In genomic region chr7:32524631-32525030, GRCh38 we compare ENCODE assay signal across 30 cellular contexts.
"Had no signal": no experiment of that assay in that cellular context is flagged by ENCODE, and none has a peak within 500 bp of the region (broad histone marks: within the 10 kb centered on the region; RNA-seq: fewer than 3 reads in every experiment).

No MANE protein-coding gene starts in this region.

- FAIRE-seq: colon, TTC549 had no signal

- H3K27me3 Mint-ChIP-seq: activated B cell treated with CpG ODN at 0.5 μM for 24 hours; activated CD8-positive, alpha-beta T cell treated with anti-CD3 and anti-CD28 coated beads for 36 hours; activated naive CD4-positive, alpha-beta T cell treated with anti-CD3 and anti-CD28 coated beads, Interleukin-2, amount 10 ng/mL, durations not matched to agents 7 days and 5 days; activated naive CD8-positive, alpha-beta T cell treated with anti-CD3 and anti-CD28 coated beads, Interleukin-2, amount 10 ng/mL, durations not matched to agents 7 days and 5 days; brain; effector memory CD8-positive, alpha-beta T cell had no signal

- H3K36me3 ChIP-seq: ascending aorta, gastrocnemius medialis had no signal

- H3K4me3 ChIP-seq: ascending aorta, gastrocnemius medialis, heart left ventricle had no signal

- H3K9me3 ChIP-seq: ascending aorta, gastrocnemius medialis had no signal

- H3K27ac ChIP-seq: ascending aorta, gastrocnemius medialis, heart left ventricle, VCaP had no signal

- DNase-seq: activated B cell treated with CpG ODN at 0.5 μM for 24 hours; activated CD4-positive, alpha-beta T cell treated with anti-CD3 and anti-CD28 coated beads for 48 hours; activated CD4-positive, alpha-beta T cell treated with anti-CD3 and anti-CD28 coated beads, Interleukin-2, amount 50 U/mL, for 1 hour; activated CD4-positive, alpha-beta T cell treated with anti-CD3 and anti-CD28 coated beads, Interleukin-2, amount 50 U/mL, for 48 hours; activated CD8-positive, alpha-beta memory T cell treated with anti-CD3 and anti-CD28 coated beads for 24 hours; activated CD8-positive, alpha-beta T cell treated with anti-CD3 and anti-CD28 coated beads for 36 hours; activated gamma-delta T cell; activated naive CD4-positive, alpha-beta T cell; activated naive CD4-positive, alpha-beta T cell treated with anti-CD3 and anti-CD28 coated beads, Interleukin-2, amount 10 ng/mL, durations not matched to agents 7 days and 5 days; activated naive CD8-positive, alpha-beta T cell treated with anti-CD3 and anti-CD28 coated beads, Interleukin-2, amount 10 ng/mL, durations not matched to agents 7 days and 5 days; activated T-cell treated with anti-CD3 and anti-CD28 coated beads, Interleukin-2, amount 50 U/mL, for 1 hour; activated T-cell treated with anti-CD3 and anti-CD28 coated beads, Interleukin-2, amount 50 U/mL, for 72 hours; caudate nucleus; cortex of kidney; dermis blood vessel endothelial cell; effector CD4-positive, alpha-beta T cell; effector memory CD8-positive, alpha-beta T cell; foreskin fibroblast; gastrocnemius medialis; glutamatergic neuron; heart left ventricle; T-helper 2 cell had no signal

- H3K4me1 Mint-ChIP-seq: activated naive CD4-positive, alpha-beta T cell treated with anti-CD3 and anti-CD28 coated beads, Interleukin-2, amount 10 ng/mL, durations not matched to agents 7 days and 5 days; brain had no signal

- H3K9me3 Mint-ChIP-seq: effector memory CD8-positive, alpha-beta T cell had no signal

- ATAC-seq: activated CD4-positive, CD25-positive, alpha-beta regulatory T cell treated with anti-CD3 and anti-CD28 coated beads, Interleukin-2, amount 50 U/mL, for 24 hours; activated CD8-positive, alpha-beta T cell treated with anti-CD3 and anti-CD28 coated beads for 36 hours; activated naive CD4-positive, alpha-beta T cell treated with anti-CD3 and anti-CD28 coated beads, Interleukin-2, amount 50 U/mL, for 72 hours; activated T-cell treated with anti-CD3 and anti-CD28 coated beads, Interleukin-2, amount 50 U/mL, for 72 hours; effector memory CD8-positive, alpha-beta T cell; esophagus mucosa; gastrocnemius medialis; heart left ventricle had no signal

- H3K27ac Mint-ChIP-seq: activated B cell treated with CpG ODN at 0.5 μM for 24 hours; activated CD8-positive, alpha-beta T cell treated with anti-CD3 and anti-CD28 coated beads for 36 hours; activated naive CD4-positive, alpha-beta T cell treated with anti-CD3 and anti-CD28 coated beads, Interleukin-2, amount 10 ng/mL, durations not matched to agents 7 days and 5 days; activated naive CD4-positive, alpha-beta T cell treated with anti-CD3 and anti-CD28 coated beads, Interleukin-2, amount 50 U/mL, for 72 hours; activated naive CD8-positive, alpha-beta T cell treated with anti-CD3 and anti-CD28 coated beads, Interleukin-2, amount 10 ng/mL, durations not matched to agents 7 days and 5 days; brain; effector memory CD8-positive, alpha-beta T cell had no signal

- H3K27me3 ChIP-seq: ascending aorta, gastrocnemius medialis, heart left ventricle had no signal

- H3K4me3 Mint-ChIP-seq: activated B cell treated with CpG ODN at 0.5 μM for 24 hours; activated CD8-positive, alpha-beta T cell treated with anti-CD3 and anti-CD28 coated beads for 36 hours; activated naive CD4-positive, alpha-beta T cell treated with anti-CD3 and anti-CD28 coated beads, Interleukin-2, amount 10 ng/mL, durations not matched to agents 7 days and 5 days; activated naive CD8-positive, alpha-beta T cell treated with anti-CD3 and anti-CD28 coated beads, Interleukin-2, amount 10 ng/mL, durations not matched to agents 7 days and 5 days; activated T-cell treated with anti-CD3 and anti-CD28 coated beads, Interleukin-2, amount 50 U/mL, for 72 hours; brain; effector memory CD8-positive, alpha-beta T cell had no signal

- H3K4me1 ChIP-seq: ascending aorta, gastrocnemius medialis had no signal
